In genomic region chr16:85168732-85169256, GRCh38 we compare ENCODE assay signal across 8 cellular contexts. TPM values are rescaled to one million over a fixed set of nuclear protein-coding genes. Genes with fewer than 3 reads are reported as not detected.
DNase-seq lines count a peak whose midpoint lies in the region; ATAC-seq and TF ChIP-seq lines count a peak whose summit lies in the region.

No MANE protein-coding gene starts in this region.

- no peak for TF ChIP-seq CTCF in esophagus muscularis mucosa (IDR thresholded peaks at IDR 0.05)

- peaks cover 0 to 7% (median 1%) of the 10 kb centered on the region in 4 donors for H3K27me3 ChIP-seq in esophagus muscularis mucosa
- H3K27me3 ChIP-seq in neuron (ENCODE audit: insufficient read depth, low read length): peaks cover 15% of the 10 kb centered on the region

- 8% methylated on average over 17 of the region's 54 CpGs for WGBS in esophagus muscularis mucosa

- TF ChIP-seq POLR2A in esophagus muscularis mucosa (IDR thresholded peaks at IDR 0.05; ENCODE audit: low read depth): no peak

- H3K27ac ChIP-seq in esophagus muscularis mucosa (replicated peaks in 1 of 4): peak overlapping the region; percentile 73 to 79 (median 76)

- no peak overlapping the region for H2AFZ ChIP-seq in neuron (ENCODE audit: low read depth, low read length)

- intact Hi-C loops in esophagus muscularis mucosa (cut with DNase I): no loop called here

- no peak for TF ChIP-seq EP300 in esophagus muscularis mucosa (IDR thresholded peaks at IDR 0.05)

- H3K9me3 ChIP-seq in esophagus muscularis mucosa (no peaks in the 10 kb centered on the region), neuron (ENCODE audit: low read length) (no peaks in the 10 kb centered on the region)

- H3K36me3 ChIP-seq in esophagus muscularis mucosa (no peaks in the 10 kb centered on the region), neuron (ENCODE audit: insufficient read depth, low read length) (no peaks in the 10 kb centered on the region)

- H3K4me1 ChIP-seq in esophagus muscularis mucosa (peaks cover 66 to 96% (median 93%) of the 10 kb centered on the region in 4 donors), neuron (ENCODE audit: insufficient read depth, low read length) (peaks cover 35% of the 10 kb centered on the region)

- ATAC-seq in HG03095 (IDR thresholded peaks at IDR 0.05; ENCODE audit: unreplicated experiment): no peak
- ATAC-seq in GM21515 (IDR thresholded peaks at IDR 0.05; ENCODE audit: unreplicated experiment): no peak

- H3K4me3 ChIP-seq in esophagus muscularis mucosa: peak overlapping the region; percentile 43 to 75 (median 45)
- peak overlapping the region; percentile 23 for H3K4me3 ChIP-seq in neuron (ENCODE audit: low read length)

- DNase-seq in GM04504 (ENCODE audit: low read depth) (peak; percentile 30), NCI-H226 (peak; percentile 33), esophagus muscularis mucosa (ENCODE audit: extremely low spot score) (no peak), NCI-H1694 treated with DMSO at 0.1 percent for 48 hours (lab: John Stamatoyannopoulos, UW) (no peak), superior temporal gyrus (ENCODE audit: extremely low spot score) (no peak)

RNA-seq across cellular contexts. Expression of gene CIBAR2, which starts 56.5 kb away (rescaled TPM):
- not detected for total RNA-seq in esophagus muscularis mucosa

Comparison
In these comparisons a context has a peak if more than half of its experiments do, and no peak if none do; other contexts are left out.
1. DNase-seq: peak in GM04504 (single experiment) and NCI-H226 (single experiment); none in esophagus muscularis mucosa (single experiment), NCI-H1694 treated with DMSO at 0.1 percent for 48 hours (single experiment) and superior temporal gyrus (single experiment).